ENCODE assay signal across 30 cellular contexts in the genomic region with DNA sequence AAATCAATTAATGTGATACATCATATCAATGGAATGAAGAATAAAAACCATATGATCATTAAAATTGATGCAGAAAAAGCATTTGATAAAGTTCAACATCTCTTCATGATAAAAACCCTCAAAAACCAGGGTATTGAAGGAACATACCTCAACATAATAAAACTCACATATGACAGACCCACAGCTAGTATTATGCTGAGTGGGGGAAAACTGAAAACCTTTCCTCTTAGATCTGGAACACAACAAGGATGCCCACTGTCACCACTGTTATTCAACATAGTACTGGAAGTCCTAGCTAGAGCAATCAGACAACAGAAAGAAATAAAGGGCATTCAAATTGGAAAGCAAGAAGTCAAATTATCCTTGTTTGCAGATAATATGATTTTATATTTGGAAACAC. TPM values are rescaled to one million over a fixed set of nuclear protein-coding genes. Genes with fewer than 3 reads are reported as not detected.
"Had no signal": no experiment of that assay in that cellular context is flagged by ENCODE, and none has a peak within 500 bp of the region (broad histone marks: within the 10 kb centered on the region; RNA-seq: fewer than 3 reads in every experiment).

No MANE protein-coding gene starts in this region.

- H3K36me3 ChIP-seq: stomach, suprapubic skin, thoracic aorta, thyroid gland, tibial artery, tibial nerve, transverse colon, upper lobe of left lung, upper lobe of right lung, uterus, vagina had no signal

- H3K27ac ChIP-seq: stomach, suprapubic skin, testis, thoracic aorta, thyroid gland, tibial artery, tibial nerve, transverse colon, upper lobe of left lung, upper lobe of right lung, uterus, vagina had no signal

- ATAC-seq: stimulated activated effector memory CD8-positive, alpha-beta T cell treated with anti-CD3 and anti-CD28 coated beads, Interleukin-12 subunit alpha, Interleukin-12 subunit beta, amount 100 ng/mL, for 72 hours; stimulated activated memory B cell treated with anti-CD40 and anti-IgM and Interleukin-4, amounts not matched to agents 10 μg/mL and 1 μg/mL and 100 μg/mL, for 72 hours; stimulated activated naive B cell treated with anti-CD40 and anti-IgM and Interleukin-4, amounts not matched to agents 10 μg/mL and 1 μg/mL and 100 μg/mL, for 72 hours; stimulated activated naive CD8-positive, alpha-beta T cell treated with anti-CD3 and anti-CD28 coated beads, Interleukin-15, amount 100 ng/mL, for 72 hours; stimulated activated naive CD8-positive, alpha-beta T cell treated with anti-CD3 and anti-CD28 coated beads, Interleukin-15, Interleukin-2, amounts not matched to agents 100 U/mL and 50 U/mL, for 24 hours; upper lobe of right lung had no signal

- DNase-seq: stimulated activated CD4-positive, alpha-beta T cell treated with anti-CD3 and anti-CD28 coated beads, Interleukin-2, amount 100 ng/mL, for 48 hours; stimulated activated CD4-positive, alpha-beta T cell treated with anti-CD3 and anti-CD28 coated beads, Interleukin-4, amount 100 ng/mL, for 1 hour; stimulated activated CD4-positive, alpha-beta T cell treated with anti-CD3 and anti-CD28 coated beads, Interleukin-4, amount 100 ng/mL, for 24 hours; stimulated activated CD4-positive, alpha-beta T cell treated with anti-CD3 and anti-CD28 coated beads, Interleukin-4, amount 100 ng/mL, for 4 hours; stimulated activated CD8-positive, alpha-beta memory T cell treated with anti-CD3 and anti-CD28 coated beads, Interleukin-4, amount 100 ng/mL, for 48 hours; stimulated activated naive B cell treated with anti-CD40 and anti-IgM and Interleukin-4, amounts not matched to agents 10 μg/mL and 1 μg/mL and 100 μg/mL, for 72 hours; stimulated activated naive CD4-positive, alpha-beta T cell; stimulated activated naive CD4-positive, alpha-beta T cell treated with Interleukin-2 at 50 U/mL for 16 hours; stimulated activated naive CD8-positive, alpha-beta T cell treated with anti-CD3 and anti-CD28 coated beads, Interleukin-15, amount 100 ng/mL, for 72 hours; stimulated activated naive CD8-positive, alpha-beta T cell treated with anti-CD3 and anti-CD28 coated beads, Interleukin-15, Interleukin-2, amounts not matched to agents 100 U/mL and 50 U/mL, for 24 hours; stomach; substantia nigra; testis; thyroid gland; tibial artery; transverse colon; trophoblast cell; upper lobe of left lung; upper lobe of right lung; uterus had no signal

- H3K27me3 ChIP-seq: testis, thyroid gland, tibial nerve, upper lobe of left lung, uterus, vagina had no signal

- H3K4me3 ChIP-seq: stomach, suprapubic skin, testis, thoracic aorta, thyroid gland, tibial artery, tibial nerve, transverse colon, upper lobe of left lung, upper lobe of right lung, uterus, vagina had no signal

- H3K4me1 ChIP-seq: suprapubic skin, testis, thyroid gland, tibial nerve, transverse colon, upper lobe of left lung, upper lobe of right lung, uterus, vagina had no signal

- H3K9me3 ChIP-seq: testis, thyroid gland had no signal

- FAIRE-seq: urothelium cell line had no signal

RNA-seq across cellular contexts. Expression of gene CCK, which starts 30.5 kb away (rescaled TPM):
- total RNA-seq: subcutaneous adipose tissue, thoracic aorta, tibial nerve, ureter, urinary bladder, uterus, vagina had no signal
- polyA plus RNA-seq: urinary bladder had no signal
